13 cellular contexts compared by ENCODE assay signal in genomic region chr4:86092684-86093083, GRCh38.
DNase-seq lines count a peak whose midpoint lies in the region; ATAC-seq, FAIRE-seq and TF ChIP-seq lines count a peak whose summit lies in the region.
"Had no signal": no experiment of that assay in that cellular context is flagged by ENCODE, and none has a peak within 500 bp of the region (broad histone marks: within the 10 kb centered on the region; RNA-seq: fewer than 3 reads in every experiment).

No MANE protein-coding gene starts in this region.

- no peak overlapping the region for H3K14ac ChIP-seq in IMR-90 (replicated peaks; ENCODE audit: low read depth, low read length)

- no peak for TF ChIP-seq POLR2A in IMR-90 (IDR thresholded peaks at IDR 0.05; ENCODE audit: low read depth, low read length)

- TF ChIP-seq RAD21 in IMR-90 (IDR thresholded peaks at IDR 0.05; ENCODE audit: low read length): no peak

- dilution Hi-C loops in IMR-90 (cut with HindIII; ENCODE audit: low sequenced_read_pairs, unreplicated experiment): no loop called here
- dilution Hi-C loops in keratinocyte (cut with MboI; ENCODE audit: extremely low pct_ligation_motif_present, low sequenced_read_pairs): no loop called here

- peak; percentile 79 for ATAC-seq in IMR-90 (ENCODE audit: low read depth)
- ATAC-seq in HG03175 (IDR thresholded peaks at IDR 0.05; ENCODE audit: unreplicated experiment): no peak
- ATAC-seq in activated naive CD8-positive, alpha-beta T cell treated with anti-CD3 and anti-CD28 coated beads, Interleukin-2, amount 50 U/mL, for 24 hours: no peak

- H3K36me3 ChIP-seq in IMR-90 (ENCODE audit: control insufficient read depth, insufficient read depth, low read length) (no peaks in the 10 kb centered on the region), brain microvascular endothelial cell (replicated peaks) (no peaks in the 10 kb centered on the region), keratinocyte (ENCODE audit: control insufficient read depth in 2 of 2, extremely low read depth in 1 of 2, insufficient read depth in 2 of 2, low read length in 2 of 2) (no peaks in the 10 kb centered on the region)

- no peak overlapping the region for H3K4me3 Mint-ChIP-seq in activated naive CD8-positive, alpha-beta T cell treated with anti-CD3 and anti-CD28 coated beads, Interleukin-2, amount 50 U/mL, for 24 hours
- H3K4me3 Mint-ChIP-seq: nephron progenitor cell had no signal

- POLR2A ChIA-PET in IMR-90 (lab: Charles Lee; ENCODE audit: unreplicated experiment): no interaction called here

- intact Hi-C loops in IMR-90 (cut with micrococcal nuclease): no loop called here

- H3K9me3 Mint-ChIP-seq in activated naive CD8-positive, alpha-beta T cell treated with anti-CD3 and anti-CD28 coated beads, Interleukin-2, amount 50 U/mL, for 24 hours: no peaks in the 10 kb centered on the region
- H3K9me3 Mint-ChIP-seq: nephron progenitor cell had no signal

- H3K23ac ChIP-seq in IMR-90 (ENCODE audit: low read depth, low read length): no peak overlapping the region

- no peak overlapping the region for H2AK5ac ChIP-seq in IMR-90 (ENCODE audit: low read depth, low read length)

- no peak overlapping the region for H2BK20ac ChIP-seq in IMR-90 (ENCODE audit: low read depth, low read length)

- H4K91ac ChIP-seq in IMR-90 (ENCODE audit: insufficient read depth, low read depth, low read length): no peak overlapping the region

- H3K4me1 ChIP-seq in IMR-90 (ENCODE audit: control insufficient read depth, insufficient read depth, low read length) (0 out of 2 replicates have a peak, but pooled peaks cover 1% of the 10 kb centered on the region), keratinocyte (ENCODE audit: control insufficient read depth, extremely low read depth, insufficient read depth, low read length) (peaks cover 8% of the 10 kb centered on the region)

- FAIRE-seq in keratinocyte (lab: Jason Lieb, UNC): peak; percentile 81

- H4K5ac ChIP-seq in IMR-90 (ENCODE audit: low read depth, low read length): no peak overlapping the region

- no peak overlapping the region for H2BK120ac ChIP-seq in IMR-90 (ENCODE audit: low read depth, low read length)

- no peak overlapping the region for H2BK15ac ChIP-seq in IMR-90 (ENCODE audit: low read depth, low read length)

- H2AK9ac ChIP-seq in IMR-90 (replicated peaks; ENCODE audit: low read depth, low read length, poor library complexity): no peak overlapping the region

- no peak for TF ChIP-seq CTCF in IMR-90 (conservative IDR thresholded peaks at IDR 0.05; ENCODE audit: low read depth, low read length)
- no peak for TF ChIP-seq CTCF in brain microvascular endothelial cell (IDR thresholded peaks at IDR 0.05; ENCODE audit: low read depth, low read length, missing control alignments)
- no peak for TF ChIP-seq CTCF in keratinocyte (optimal IDR thresholded peaks at IDR 0.05 in 1 of 3, IDR thresholded peaks at IDR 0.05 in 1 of 3, conservative IDR thresholded peaks at IDR 0.05 in 1 of 3; ENCODE audit: extremely low read depth in 1 of 3, insufficient read depth in 2 of 3, low read length in 3 of 3)

- H3K4ac ChIP-seq in IMR-90 (ENCODE audit: low read depth, low read length): no peak overlapping the region

- H3K36me3 Mint-ChIP-seq in activated naive CD8-positive, alpha-beta T cell treated with anti-CD3 and anti-CD28 coated beads, Interleukin-2, amount 50 U/mL, for 24 hours (ENCODE audit: low read depth): no peaks in the 10 kb centered on the region

- no peaks in the 10 kb centered on the region for H3K27me3 Mint-ChIP-seq in activated naive CD8-positive, alpha-beta T cell treated with anti-CD3 and anti-CD28 coated beads, Interleukin-2, amount 50 U/mL, for 24 hours

- H2BK5ac ChIP-seq in IMR-90 (ENCODE audit: low read depth, low read length, poor library complexity, severe bottlenecking): no peak overlapping the region

- DNase-seq in AG20443 (ENCODE audit: low spot score) (peak; percentile 43), IMR-90 (peak; percentile 81), brain microvascular endothelial cell (peak; percentile 42), keratinocyte (ENCODE audit: low read depth, low spot score) (peak; percentile 48), NCI-H510A treated with DMSO at 0.1 percent for 48 hours (lab: John Stamatoyannopoulos, UW) (no peak), COLO829 (ENCODE audit: low spot score) (no peak)
- DNase-seq in activated naive CD8-positive, alpha-beta T cell treated with anti-CD3 and anti-CD28 coated beads, Interleukin-2, amount 50 U/mL, for 24 hours: no peak
- DNase-seq: activated CD4-positive, CD25-positive, alpha-beta regulatory T cell; Kasumi-1; NCI-H2081 treated with DMSO at 0.1 percent for 48 hours; nephron progenitor cell had no signal

- H3K27ac ChIP-seq in IMR-90 (ENCODE audit: insufficient read depth, low read length) (no peak overlapping the region), brain microvascular endothelial cell (peak overlapping the region; percentile 35), keratinocyte (ENCODE audit: control insufficient read depth, insufficient read depth, low read length) (peak overlapping the region; percentile 20)
- H3K27ac ChIP-seq: skin epidermis had no signal

- H2AFZ ChIP-seq in IMR-90 (replicated peaks; ENCODE audit: low read length, poor library complexity): no peak overlapping the region
- H2AFZ ChIP-seq in keratinocyte (ENCODE audit: control insufficient read depth, low read length): no peak overlapping the region

- CTCF ChIA-PET in IMR-90 (lab: Yijun Ruan, JAX): no interaction called here

- H4K20me1 ChIP-seq in IMR-90 (ENCODE audit: insufficient read depth, low read length) (no peaks in the 10 kb centered on the region), keratinocyte (ENCODE audit: control insufficient read depth, extremely low read depth, insufficient read depth, low read length) (no peaks in the 10 kb centered on the region)

- H4K8ac ChIP-seq in IMR-90 (ENCODE audit: low read depth in 2 of 2, low read length in 2 of 2): no peak overlapping the region

- H3K4me2 ChIP-seq in IMR-90 (ENCODE audit: low read depth, low read length) (no peak overlapping the region), keratinocyte (ENCODE audit: control insufficient read depth, extremely low read depth, insufficient read depth, low read depth, low read length) (no peak overlapping the region)

- no TSS peak for BruUV-seq in IMR-90 (replicated peaks; lab: Mats Ljungman, UMichigan)

- H3K9ac ChIP-seq in IMR-90 (ENCODE audit: low read depth, low read length): no peak overlapping the region
- no peak overlapping the region for H3K9ac ChIP-seq in keratinocyte (ENCODE audit: control insufficient read depth, extremely low read depth, insufficient read depth, low read length)

- H3K79me2 ChIP-seq in keratinocyte (ENCODE audit: control insufficient read depth, insufficient read depth, low read length): no peaks in the 10 kb centered on the region

- H3K9me3 ChIP-seq in IMR-90 (ENCODE audit: control insufficient read depth, insufficient read depth, low read length) (no peaks in the 10 kb centered on the region), keratinocyte (ENCODE audit: control insufficient read depth, low read depth, low read length) (no peaks in the 10 kb centered on the region)

- no peak overlapping the region for H3K18ac ChIP-seq in IMR-90 (ENCODE audit: low read depth, low read length)

- no peaks in the 10 kb centered on the region for H3K79me1 ChIP-seq in IMR-90 (ENCODE audit: low read depth in 1 of 2, low read length in 2 of 2)

- H3K9me1 ChIP-seq in IMR-90 (ENCODE audit: insufficient read depth, low read length) (0 out of 2 replicates have a peak, but pooled peaks cover 3% of the 10 kb centered on the region), keratinocyte (ENCODE audit: control insufficient read depth, extremely low read depth, insufficient read depth, low read length) (no peaks in the 10 kb centered on the region)

- H3K27me3 ChIP-seq in IMR-90 (ENCODE audit: control insufficient read depth, insufficient read depth, low read length) (no peaks in the 10 kb centered on the region), brain microvascular endothelial cell (replicated peaks) (no peaks in the 10 kb centered on the region), keratinocyte (ENCODE audit: control insufficient read depth, extremely low read depth, insufficient read depth, low read length) (no peaks in the 10 kb centered on the region)

- H3K27ac Mint-ChIP-seq in activated naive CD8-positive, alpha-beta T cell treated with anti-CD3 and anti-CD28 coated beads, Interleukin-2, amount 50 U/mL, for 24 hours: no peak overlapping the region
- H3K27ac Mint-ChIP-seq: nephron progenitor cell had no signal

- in situ Hi-C loops in IMR-90 (cut with MboI; ENCODE audit: low sequenced_read_pairs): no loop called here
- in situ Hi-C loops in brain microvascular endothelial cell (cut with HindIII; ENCODE audit: low pct_ligation_motif_present, low sequenced_read_pairs): no loop called here

- H3K4me3 ChIP-seq in IMR-90 (ENCODE audit: insufficient read depth, low read depth, low read length) (no peak overlapping the region), brain microvascular endothelial cell (ENCODE audit: low read depth, low read length) (no peak overlapping the region), keratinocyte (ENCODE audit: control insufficient read depth in 2 of 3, extremely low read depth in 1 of 3, insufficient read depth in 2 of 3, low read depth in 1 of 3, low read length in 3 of 3) (no peak overlapping the region)
- H3K4me3 ChIP-seq: skin epidermis had no signal

- H3K56ac ChIP-seq in IMR-90 (ENCODE audit: extremely low read depth, insufficient read depth, low read length): no peak overlapping the region

- H3K4me1 Mint-ChIP-seq in activated naive CD8-positive, alpha-beta T cell treated with anti-CD3 and anti-CD28 coated beads, Interleukin-2, amount 50 U/mL, for 24 hours: no peaks in the 10 kb centered on the region

TF ChIP-seq in IMR-90, 13 proteins besides CTCF, POLR2A, EP300 and RAD21 (continues in another document):
- no peak for TF ChIP-seq MXI1 (IDR thresholded peaks at IDR 0.05; ENCODE audit: borderline replicate concordance, low read depth, low read length)
- peak; percentile 50 for TF ChIP-seq FOS (IDR thresholded peaks at IDR 0.05; ENCODE audit: low read depth, low read length)
- no peak for TF ChIP-seq BHLHE40 (IDR thresholded peaks at IDR 0.05; ENCODE audit: low read depth, low read length)
- peak; percentile 71 for TF ChIP-seq NFE2L2 (IDR thresholded peaks at IDR 0.05; ENCODE audit: low read depth, low read length)
- TF ChIP-seq ELK1 (IDR thresholded peaks at IDR 0.05; ENCODE audit: borderline replicate concordance, low read depth, low read length): no peak
- TF ChIP-seq RFX5 (IDR thresholded peaks at IDR 0.05; ENCODE audit: low read depth, low read length): no peak
- no peak for TF ChIP-seq CHD1 (IDR thresholded peaks at IDR 0.05; ENCODE audit: low read depth, low read length)

Comparison
In these comparisons a context has a peak if more than half of its experiments do, and no peak if none do; other contexts are left out.
1. DNase-seq: peak in AG20443 (single experiment), IMR-90 (single experiment), brain microvascular endothelial cell (single experiment) and keratinocyte (single experiment); none in NCI-H510A treated with DMSO at 0.1 percent for 48 hours (single experiment), COLO829 (single experiment) and activated naive CD8-positive, alpha-beta T cell treated with anti-CD3 and anti-CD28 coated beads, Interleukin-2, amount 50 U/mL, for 24 hours (single experiment).